15 cellular contexts compared by ENCODE assay signal in the genomic region with DNA sequence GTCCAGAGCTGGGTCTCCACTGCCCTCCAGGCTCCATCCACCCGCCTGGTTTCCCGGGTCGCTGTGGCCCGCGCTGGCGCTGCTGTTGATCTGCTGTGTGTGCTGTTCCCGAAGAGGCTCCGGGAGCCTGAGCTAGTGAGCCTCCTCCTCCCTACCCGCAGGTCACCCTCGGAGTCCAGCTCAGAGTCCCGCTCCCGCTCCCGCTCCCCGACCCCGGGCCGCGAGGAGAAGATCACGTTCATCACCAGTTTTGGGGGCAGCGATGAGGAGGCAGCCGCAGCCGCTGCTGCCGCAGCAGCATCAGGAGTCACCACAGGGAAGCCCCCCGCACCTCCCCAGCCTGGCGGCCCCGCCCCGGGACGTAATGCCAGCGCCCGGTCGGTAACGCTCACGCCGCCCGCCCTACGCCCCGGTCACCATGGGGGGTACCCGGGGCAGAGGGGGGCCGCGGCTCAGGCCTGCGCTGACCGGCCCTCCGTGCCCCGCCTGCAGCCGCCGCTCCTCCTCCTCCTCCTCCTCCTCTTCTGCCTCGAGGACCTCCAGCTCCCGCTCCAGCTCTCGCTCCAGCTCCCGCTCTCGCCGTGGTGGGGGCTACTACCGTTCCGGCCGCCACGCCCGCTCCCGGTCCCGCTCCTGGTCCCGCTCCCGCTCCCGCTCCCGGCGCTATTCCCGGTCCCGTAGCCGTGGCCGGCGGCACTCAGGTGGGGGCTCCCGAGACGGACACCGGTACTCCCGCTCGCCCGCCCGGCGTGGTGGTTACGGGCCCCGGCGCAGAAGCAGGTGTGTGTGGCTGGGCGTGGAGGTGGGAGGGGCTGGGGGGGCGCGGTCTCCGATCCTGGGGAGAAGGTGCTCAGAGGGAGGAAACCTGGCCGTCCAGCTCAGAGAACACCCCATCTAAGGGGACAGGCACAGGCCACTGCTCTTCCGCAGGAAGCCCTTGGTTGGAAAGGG. TPM values are rescaled to one million over a fixed set of nuclear protein-coding genes. Genes with fewer than 3 reads are reported as not detected.
DNase-seq lines count a peak whose midpoint lies in the region; ATAC-seq and TF ChIP-seq lines count a peak whose summit lies in the region.
"Had no signal": no experiment of that assay in that cellular context is flagged by ENCODE, and none has a peak within 500 bp of the region (broad histone marks: within the 10 kb centered on the region; RNA-seq: fewer than 3 reads in every experiment).

No MANE protein-coding gene starts in this region.

- H4K20me1 ChIP-seq in SK-N-SH (ENCODE audit: insufficient read depth), result peaks cover 10% of the 10 kb centered on the region

- TF ChIP-seq EP300 in SK-N-SH (IDR thresholded peaks at IDR 0.05; ENCODE audit: borderline replicate concordance in 1 of 2, low read depth in 1 of 2, low read length in 1 of 2), result no peak

- TF ChIP-seq RAD21 in SK-N-SH (IDR thresholded peaks at IDR 0.05; ENCODE audit: low read length), result no peak

- H3K9me3 Mint-ChIP-seq in endothelial cell (ENCODE audit: unreplicated experiment), result no peaks in the 10 kb centered on the region
- no peaks in the 10 kb centered on the region for H3K9me3 Mint-ChIP-seq in stimulated activated naive B cell treated with anti-CD40 and anti-IgM and Interleukin-4, amounts not matched to agents 10 μg/mL and 1 μg/mL and 100 μg/mL, for 72 hours
- H3K9me3 Mint-ChIP-seq: IgD-negative memory B cell had no signal

- peak overlapping the region; percentile 24 for H3K27ac Mint-ChIP-seq in endothelial cell (ENCODE audit: unreplicated experiment)
- peak overlapping the region; percentile 69 for H3K27ac Mint-ChIP-seq in stimulated activated naive B cell treated with anti-CD40 and anti-IgM and Interleukin-4, amounts not matched to agents 10 μg/mL and 1 μg/mL and 100 μg/mL, for 72 hours
- H3K27ac Mint-ChIP-seq: CD4-positive, CD25-positive, alpha-beta regulatory T cell had no signal

- no peaks in the 10 kb centered on the region for H3K9me3 ChIP-seq in SK-N-SH
- no peaks in the 10 kb centered on the region for H3K9me3 ChIP-seq in HEK293 (ENCODE audit: control insufficient read depth, insufficient read depth, low read depth, low read length)
- H3K9me3 ChIP-seq: BLaER1 had no signal

- ATAC-seq in SK-N-SH treated with all-trans-retinoic acid at 6 μM for 48 hours, result no peak
- ATAC-seq in stimulated activated naive B cell treated with anti-CD40 and anti-IgM and Interleukin-4, amounts not matched to agents 10 μg/mL and 1 μg/mL and 100 μg/mL, for 72 hours (replicated peaks), result no peak
- no peak for ATAC-seq in HG02885 (IDR thresholded peaks at IDR 0.05; ENCODE audit: poor library complexity, unreplicated experiment)

- H3K79me2 ChIP-seq in SK-N-SH (ENCODE audit: insufficient read depth), result peaks cover 13% of the 10 kb centered on the region; the same call in 1 of the 2 replicates

- H3K27me3 ChIP-seq in SK-N-SH (ENCODE audit: insufficient read depth), result no peaks in the 10 kb centered on the region
- H3K27me3 ChIP-seq: BLaER1 had no signal

- H3K4me1 Mint-ChIP-seq in endothelial cell (ENCODE audit: unreplicated experiment), result peaks cover 3% of the 10 kb centered on the region
- H3K4me1 Mint-ChIP-seq in stimulated activated naive B cell treated with anti-CD40 and anti-IgM and Interleukin-4, amounts not matched to agents 10 μg/mL and 1 μg/mL and 100 μg/mL, for 72 hours, result peaks cover 11 to 17% of the 10 kb centered on the region in 2 donors

- H3K4me3 Mint-ChIP-seq in endothelial cell (ENCODE audit: unreplicated experiment), result no peak overlapping the region
- H3K4me3 Mint-ChIP-seq in stimulated activated naive B cell treated with anti-CD40 and anti-IgM and Interleukin-4, amounts not matched to agents 10 μg/mL and 1 μg/mL and 100 μg/mL, for 72 hours, result no peak overlapping the region
- H3K4me3 Mint-ChIP-seq: CD4-positive, CD25-positive, alpha-beta regulatory T cell; IgD-negative memory B cell had no signal

- H3K9ac ChIP-seq in SK-N-SH, result no peak overlapping the region
- H3K9ac ChIP-seq: BLaER1, GM23248 had no signal

- H3K27ac ChIP-seq in SK-N-SH (ENCODE audit: low read depth in 2 of 2, low read length in 1 of 2) (no peak overlapping the region), HEK293 (ENCODE audit: extremely low read depth, low read depth, low read length) (no peak overlapping the region)
- H3K27ac ChIP-seq: 22Rv1, BLaER1, GM23248 had no signal

- H3K4me3 ChIP-seq in SK-N-SH (ENCODE audit: low read depth in 2 of 2, low read length in 1 of 2), result no peak overlapping the region
- no peak overlapping the region for H3K4me3 ChIP-seq in HEK293 (ENCODE audit: low read depth, low read length)
- H3K4me3 ChIP-seq: BLaER1, GM23248 had no signal

- H3F3A ChIP-seq in SK-N-SH (replicated peaks; ENCODE audit: insufficient read depth), result no peaks in the 10 kb centered on the region

- no peaks in the 10 kb centered on the region for H3K4me1 ChIP-seq in SK-N-SH (ENCODE audit: control insufficient read depth in 1 of 2, insufficient read depth in 2 of 2, low read depth in 1 of 2, low read length in 1 of 2)
- H3K4me1 ChIP-seq in HEK293 (ENCODE audit: control insufficient read depth, insufficient read depth, low read length), result no peaks in the 10 kb centered on the region
- H3K4me1 ChIP-seq: BLaER1 had no signal

- peaks cover 4% of the 10 kb centered on the region for H3K27me3 Mint-ChIP-seq in endothelial cell (ENCODE audit: unreplicated experiment)
- no peaks in the 10 kb centered on the region for H3K27me3 Mint-ChIP-seq in stimulated activated naive B cell treated with anti-CD40 and anti-IgM and Interleukin-4, amounts not matched to agents 10 μg/mL and 1 μg/mL and 100 μg/mL, for 72 hours
- H3K27me3 Mint-ChIP-seq: CD4-positive, CD25-positive, alpha-beta regulatory T cell; IgD-negative memory B cell had no signal

- CTCF ChIA-PET in SK-N-SH (lab: Yijun Ruan, JAX), result no interaction called here
- CTCF ChIA-PET in HEK293 (lab: Yijun Ruan, JAX), result interaction anchor here (0.5 to 0.6 kb wide), 2 partner anchors 17 to 85 kb away, joined by 3 to 5 read pairs; no protein-coding TSS in a partner anchor

- DNase-seq in SK-N-SH (peak; percentile 33), endothelial cell (ENCODE audit: low spot score) (no peak), pons (ENCODE audit: low spot score) (no peak), ureter (ENCODE audit: low spot score) (no peak)
- no peak for DNase-seq in stimulated activated naive B cell treated with anti-CD40 and anti-IgM and Interleukin-4, amounts not matched to agents 10 μg/mL and 1 μg/mL and 100 μg/mL, for 72 hours
- DNase-seq: CD4-positive, CD25-positive, alpha-beta regulatory T cell; DMS79; GM23248 had no signal

- POLR2A ChIA-PET in SK-N-SH (lab: Yijun Ruan, JAX), result no interaction called here
- POLR2A ChIA-PET in HEK293 (lab: Yijun Ruan, JAX), result interaction anchor here (0.7 to 1.2 kb wide), 3 partner anchors 15 to 330 kb away, joined by 3 to 5 read pairs (median 4); a partner anchor contains a TSS

- 97% methylated on average over 73 of the region's 85 CpGs for WGBS in SK-N-SH (ENCODE audit: low lambda C conversion rate)

- no peak overlapping the region for H2AFZ ChIP-seq in SK-N-SH (ENCODE audit: low read depth)
- H2AFZ ChIP-seq: GM23248 had no signal

- H3K36me3 Mint-ChIP-seq in endothelial cell (ENCODE audit: low read depth, unreplicated experiment), result peaks cover 34% of the 10 kb centered on the region
- H3K36me3 Mint-ChIP-seq in stimulated activated naive B cell treated with anti-CD40 and anti-IgM and Interleukin-4, amounts not matched to agents 10 μg/mL and 1 μg/mL and 100 μg/mL, for 72 hours, result peaks cover 37 to 57% of the 10 kb centered on the region in 2 donors

- H3K4me2 ChIP-seq in SK-N-SH, result no peak overlapping the region
- H3K4me2 ChIP-seq: BLaER1 had no signal

- no peak for TF ChIP-seq CTCF in SK-N-SH (IDR thresholded peaks at IDR 0.05)
- TF ChIP-seq CTCF in HEK293 (tag by site-specific recombination; IDR thresholded peaks at IDR 0.05), result no peak
- no peak for TF ChIP-seq CTCF in endothelial cell (IDR thresholded peaks at IDR 0.05; ENCODE audit: unreplicated experiment)

- no peaks in the 10 kb centered on the region for H3K9me2 ChIP-seq in SK-N-SH

- H3K36me3 ChIP-seq in SK-N-SH (replicated peaks in 1 of 2; ENCODE audit: control insufficient read depth in 1 of 2, insufficient read depth in 2 of 2, low read length in 1 of 2) (peaks cover 33 to 61% of the 10 kb centered on the region in 2 experiments), HEK293 (ENCODE audit: control insufficient read depth in 2 of 2, insufficient read depth in 1 of 2, low read length in 2 of 2) (peaks cover 64 to 89% of the 10 kb centered on the region in 2 experiments)

TF ChIP-seq in SK-N-SH, 30 proteins besides CTCF, POLR2A, EP300 and RAD21 (continues in another document):
- TF ChIP-seq MXI1 (IDR thresholded peaks at IDR 0.05; ENCODE audit: low read depth, low read length) (no peak), JUND (IDR thresholded peaks at IDR 0.05) (no peak), GATA2 (CRISPR knock-in tag; IDR thresholded peaks at IDR 0.05) (no peak), ELF1 (IDR thresholded peaks at IDR 0.05) (no peak)

TF ChIP-seq in SK-N-SH treated with all-trans-retinoic acid at 6 μM for 48 hours, 23 proteins besides CTCF, POLR2A, EP300 and RAD21 (continues in another document):
- TF ChIP-seq ZNF565 (CRISPR knock-in tag; conservative IDR thresholded peaks at IDR 0.05; ENCODE audit: low read depth), result no peak
- no peak for TF ChIP-seq GLIS3 (CRISPR knock-in tag; IDR thresholded peaks at IDR 0.05)
- TF ChIP-seq ZC3H10 (CRISPR knock-in tag; IDR thresholded peaks at IDR 0.05), result no peak
- no peak for TF ChIP-seq BACH2 (CRISPR knock-in tag; IDR thresholded peaks at IDR 0.05; ENCODE audit: borderline replicate concordance)

TF ChIP-seq in HEK293, 187 proteins besides CTCF, POLR2A, EP300 and RAD21 (continues in another document):
- TF ChIP-seq ZBTB21 (tag by site-specific recombination; IDR thresholded peaks at IDR 0.05), result no peak
- TF ChIP-seq PRDM1 (tag by site-specific recombination; IDR thresholded peaks at IDR 0.05), result no peak
- peak; percentile 57 for TF ChIP-seq KLF9 (tag by site-specific recombination; IDR thresholded peaks at IDR 0.05; ENCODE audit: low read depth)

RNA-seq across cellular contexts. Expression of a gene that starts 12.2 kb away (rescaled TPM):
- 0.16 and 0.21 TPM in 2 replicates for polyA plus RNA-seq in SK-N-SH (2012; rRNA removed)
- 0.06 and 0.12 TPM in 2 replicates for polyA plus RNA-seq in SK-N-SH (2012; cell fraction: cytosol; rRNA removed)
- 2.1 and 2.8 TPM in 2 replicates for polyA plus RNA-seq in SK-N-SH (2012; cell fraction: nucleus; rRNA removed)
- total RNA-seq in endothelial cell (ENCODE audit: unreplicated experiment) (0.54 TPM), ureter (5.1 TPM)
- total RNA-seq: G401, GM23248 had no signal
- polyA plus RNA-seq: GM23248 had no signal

RNA-seq across cellular contexts. Expression of a gene that starts 14.9 kb away (rescaled TPM):
- polyA plus RNA-seq in SK-N-SH (2012; rRNA removed), result 24.2 and 28.7 TPM in 2 replicates
- polyA plus RNA-seq in SK-N-SH (2012; cell fraction: cytosol; rRNA removed), result 14.5 and 19.1 TPM in 2 replicates
- 16.1 and 16.5 TPM in 2 replicates for polyA plus RNA-seq in SK-N-SH (2012; cell fraction: nucleus; rRNA removed)
- total RNA-seq in endothelial cell (ENCODE audit: unreplicated experiment) (30.8 TPM), ureter (19.9 TPM)

RNA-seq across cellular contexts. Expression of a gene that starts 25.3 kb away (rescaled TPM):
- polyA plus RNA-seq in SK-N-SH (2012; rRNA removed), result 53.8 and 54.8 TPM in 2 replicates
- polyA plus RNA-seq in SK-N-SH (2012; cell fraction: cytosol; rRNA removed), result 17.8 and 18.8 TPM in 2 replicates
- 283 and 291 TPM in 2 replicates for polyA plus RNA-seq in SK-N-SH (2012; cell fraction: nucleus; rRNA removed)
- 72.2 TPM for total RNA-seq in endothelial cell (ENCODE audit: unreplicated experiment)
- 128 TPM for total RNA-seq in ureter

RNA-seq across cellular contexts. Expression of a gene that starts 28.9 kb away (rescaled TPM):
- polyA plus RNA-seq in SK-N-SH (2012; rRNA removed), result 19.3 and 24.4 TPM in 2 replicates
- 9.4 and 14.2 TPM in 2 replicates for polyA plus RNA-seq in SK-N-SH (2012; cell fraction: cytosol; rRNA removed)
- 53.9 and 70.9 TPM in 2 replicates for polyA plus RNA-seq in SK-N-SH (2012; cell fraction: nucleus; rRNA removed)
- 34.7 TPM for total RNA-seq in endothelial cell (ENCODE audit: unreplicated experiment)
- total RNA-seq in ureter, result 89.3 TPM
